In genomic region chr4:3197366-3198105, GRCh38 we compare ENCODE assay signal across 26 cellular contexts. TPM values are rescaled to one million over a fixed set of nuclear protein-coding genes. Genes with fewer than 3 reads are reported as not detected.
DNase-seq lines count a peak whose midpoint lies in the region; ATAC-seq and TF ChIP-seq lines count a peak whose summit lies in the region.
"Had no signal": no experiment of that assay in that cellular context is flagged by ENCODE, and none has a peak within 500 bp of the region (broad histone marks: within the 10 kb centered on the region; RNA-seq: fewer than 3 reads in every experiment).

No MANE protein-coding gene starts in this region.

- H3K27ac Mint-ChIP-seq in activated naive CD4-positive, alpha-beta T cell treated with anti-CD3 and anti-CD28 coated beads, Interleukin-2, amount 10 ng/mL, durations not matched to agents 7 days and 5 days = peak overlapping the region; percentile 83
- peak overlapping the region; percentile 93 to 98 (median 97) for H3K27ac Mint-ChIP-seq in immature natural killer cell

- peaks cover 50% of the 10 kb centered on the region for H3K36me3 Mint-ChIP-seq in activated naive CD4-positive, alpha-beta T cell treated with anti-CD3 and anti-CD28 coated beads, Interleukin-2, amount 10 ng/mL, durations not matched to agents 7 days and 5 days
- peaks cover 0 to 18% (median 4%) of the 10 kb centered on the region in 3 donors for H3K36me3 Mint-ChIP-seq in immature natural killer cell

- no peak overlapping the region for H3K4me3 ChIP-seq in Loucy (ENCODE audit: low read length, poor library complexity, severe bottlenecking)
- H3K4me3 ChIP-seq: BLaER1 treated with 17β-estradiol and CSF1 and Interleukin-3, amounts not matched to agents 10 nM and 100 nM; pancreas; right atrium auricular region; SJCRH30; spleen; tibial artery had no signal

- H3K9me2 ChIP-seq in Loucy (replicated peaks; ENCODE audit: low read depth, low read length) = no peaks in the 10 kb centered on the region

- H3K4me1 Mint-ChIP-seq in activated naive CD4-positive, alpha-beta T cell treated with anti-CD3 and anti-CD28 coated beads, Interleukin-2, amount 10 ng/mL, durations not matched to agents 7 days and 5 days = peaks cover 86% of the 10 kb centered on the region
- H3K4me1 Mint-ChIP-seq in immature natural killer cell = peaks cover 93 to 94% of the 10 kb centered on the region in 2 donors
- H3K4me1 Mint-ChIP-seq: H9 had no signal

- no peaks in the 10 kb centered on the region for H3K9me3 ChIP-seq in Loucy (ENCODE audit: insufficient read depth, low read depth, low read length)
- H3K9me3 ChIP-seq: BLaER1 treated with 17β-estradiol and CSF1 and Interleukin-3, amounts not matched to agents 10 nM and 100 nM; pancreas; right atrium auricular region; SJCRH30; spleen; tibial artery had no signal

- H4K20me1 ChIP-seq in Loucy (ENCODE audit: insufficient read depth, low read length, poor library complexity, severe bottlenecking) = no peaks in the 10 kb centered on the region

- no peak for DNase-seq in activated naive CD4-positive, alpha-beta T cell treated with anti-CD3 and anti-CD28 coated beads, Interleukin-2, amount 10 ng/mL, durations not matched to agents 7 days and 5 days
- no peak for DNase-seq in activated naive CD4-positive, alpha-beta T cell (lab: John Stamatoyannopoulos, UW)
- DNase-seq in immature natural killer cell = no peak
- DNase-seq in sciatic nerve (ENCODE audit: low spot score) = peak; percentile 27
- DNase-seq in NCI-H526 treated with DMSO at 0.1 percent for 48 hours (lab: John Stamatoyannopoulos, UW) = no peak
- no peak for DNase-seq in hypothalamus (lab: John Stamatoyannopoulos, UW)
- no peak for DNase-seq in A172 (ENCODE audit: low spot score)
- DNase-seq: activated CD4-positive, alpha-beta T cell treated with anti-CD3 and anti-CD28 coated beads for 4 hours; activated T-cell treated with anti-CD3 and anti-CD28 coated beads for 4 hours; central memory CD4-positive, alpha-beta T cell; EL; H9; Karpas-422; MV-4-11; NCI-H1694; NCI-H2171; NCI-H524; SJCRH30; spleen; stimulated activated CD4-positive, alpha-beta T cell treated with anti-CD3 and anti-CD28 coated beads, Interleukin-4, amount 100 ng/mL, for 1 hour; stimulated activated naive CD4-positive, alpha-beta T cell treated with Interleukin-2 at 50 U/mL for 16 hours had no signal

- H3K4me1 ChIP-seq in Loucy (ENCODE audit: insufficient read depth, low read length, poor library complexity, severe bottlenecking) = peaks cover 61% of the 10 kb centered on the region
- H3K4me1 ChIP-seq: tibial artery had no signal

- no peaks in the 10 kb centered on the region for H3K27me3 ChIP-seq in Loucy (ENCODE audit: insufficient read depth, low read length, poor library complexity, severe bottlenecking)
- H3K27me3 ChIP-seq: BLaER1 treated with 17β-estradiol and CSF1 and Interleukin-3, amounts not matched to agents 10 nM and 100 nM; pancreas; right atrium auricular region; SJCRH30; spleen; tibial artery had no signal

- ATAC-seq in sciatic nerve = no peak

- CTCF ChIA-PET in activated naive CD4-positive, alpha-beta T cell treated with anti-CD3 and anti-CD28 coated beads, Interleukin-2, amount 10 ng/mL, durations not matched to agents 7 days and 5 days (lab: Charles Lee) = interaction anchor here (0.5 kb wide), 1 partner anchor 127 kb away, joined by 3 read pairs; no protein-coding TSS in a partner anchor

- no peak overlapping the region for H3K4me3 Mint-ChIP-seq in activated naive CD4-positive, alpha-beta T cell treated with anti-CD3 and anti-CD28 coated beads, Interleukin-2, amount 10 ng/mL, durations not matched to agents 7 days and 5 days
- H3K4me3 Mint-ChIP-seq in immature natural killer cell = peak overlapping the region; percentile 2 to 87 (median 79)
- H3K4me3 Mint-ChIP-seq: H9 had no signal

- no peaks in the 10 kb centered on the region for H3K9me3 Mint-ChIP-seq in activated naive CD4-positive, alpha-beta T cell treated with anti-CD3 and anti-CD28 coated beads, Interleukin-2, amount 10 ng/mL, durations not matched to agents 7 days and 5 days
- no peaks in the 10 kb centered on the region for H3K9me3 Mint-ChIP-seq in immature natural killer cell
- H3K9me3 Mint-ChIP-seq: H9 had no signal

- peaks cover 16% of the 10 kb centered on the region for H3F3A ChIP-seq in Loucy (ENCODE audit: low read depth)

- peak overlapping the region; percentile 72 for H3K4me2 ChIP-seq in Loucy (ENCODE audit: low read depth, low read length, poor library complexity, severe bottlenecking)

- no peak for TF ChIP-seq CTCF in Loucy (conservative IDR thresholded peaks at IDR 0.05; ENCODE audit: low read length)

- H2AFZ ChIP-seq in Loucy (ENCODE audit: low read length) = no peak overlapping the region

- intact Hi-C loops in sciatic nerve (cut with DNase I) = no loop called here

- H3K36me3 ChIP-seq in Loucy (ENCODE audit: insufficient read depth, low read length) = 0 out of 2 replicates have a peak, but pooled peaks cover 3% of the 10 kb centered on the region

- H3K79me2 ChIP-seq in Loucy (ENCODE audit: insufficient read depth, low read length) = no peaks in the 10 kb centered on the region; the same call in 1 of the 2 replicates

- H3K9ac ChIP-seq in Loucy (ENCODE audit: low read depth, low read length, poor library complexity, severe bottlenecking) = peak overlapping the region; percentile 68

- no peaks in the 10 kb centered on the region for H3K27me3 Mint-ChIP-seq in activated naive CD4-positive, alpha-beta T cell treated with anti-CD3 and anti-CD28 coated beads, Interleukin-2, amount 10 ng/mL, durations not matched to agents 7 days and 5 days
- H3K27me3 Mint-ChIP-seq in immature natural killer cell (ENCODE audit: low read depth in 3 of 3) = peaks cover 0 to 18% (median 2%) of the 10 kb centered on the region in 3 donors

RNA-seq across cellular contexts. Expression of gene MSANTD1, which starts 51.4 kb away (rescaled TPM):
- not detected for polyA plus RNA-seq in immature natural killer cell
- total RNA-seq in sciatic nerve = 1.8 TPM
- total RNA-seq in A172 (2014; rRNA removed; shearing (Covaris generic)) = 0.55 TPM in 1 of 2 replicates, not detected in the other
- total RNA-seq: right atrium auricular region had no signal
